In genomic region chr13:110651726-110652230, GRCh38 we compare ENCODE assay signal across 13 cellular contexts.
"Had no signal": no experiment of that assay in that cellular context is flagged by ENCODE, and none has a peak within 500 bp of the region (broad histone marks: within the 10 kb centered on the region; RNA-seq: fewer than 3 reads in every experiment).

No MANE protein-coding gene starts in this region.

- H3K4me3 ChIP-seq: adrenal gland, ovary, transverse colon, vagina had no signal

- H3K36me3 ChIP-seq: ovary had no signal

- H3K27ac ChIP-seq: adrenal gland, ovary, transverse colon, vagina had no signal

- FAIRE-seq: colon, endometrium had no signal

- H3K27me3 ChIP-seq: adrenal gland, ovary, transverse colon, vagina had no signal

- H3K9me3 ChIP-seq: adrenal gland, ovary, transverse colon, vagina had no signal

- H3K4me1 ChIP-seq: transverse colon, vagina had no signal

- ATAC-seq: activated CD4-positive, CD25-positive, alpha-beta regulatory T cell treated with anti-CD3 and anti-CD28 coated beads, Interleukin-2, amount 50 U/mL, for 24 hours had no signal

- DNase-seq: activated naive CD4-positive, alpha-beta T cell treated with anti-CD3 and anti-CD28 coated beads, Interleukin-2, amount 50 U/mL, for 16 hours; activated T-cell treated with anti-CD3 and anti-CD28 coated beads, Interleukin-2, amount 50 U/mL, for 1 hour; adrenal gland; hippocampal formation; kidney glomerular epithelial cell; ovary; stimulated activated CD4-positive, alpha-beta T cell treated with anti-CD3 and anti-CD28 coated beads, Interleukin-12 subunit alpha, Interleukin-12 subunit beta, amount 100 ng/mL, for 4 hours; stimulated activated naive CD4-positive, alpha-beta T cell; transverse colon had no signal
